ENCODE assay signal across 3 cellular contexts in genomic region chr4:133151681-133152329, GRCh38.
A peak's percentile ranks its signal among the peaks of the same experiment; 100 is the strongest.
TF ChIP-seq lines count a peak whose summit lies in the region.

No MANE protein-coding gene starts in this region.

TF ChIP-seq in HEK293T, 16 proteins besides CTCF, POLR2A, EP300 and RAD21:
- no peak for TF ChIP-seq SP1 (IDR thresholded peaks at IDR 0.05)
- TF ChIP-seq ARNT (IDR thresholded peaks at IDR 0.05) = no peak
- TF ChIP-seq PKNOX1 (IDR thresholded peaks at IDR 0.05) = no peak
- TF ChIP-seq NFRKB (IDR thresholded peaks at IDR 0.05) = no peak
- TF ChIP-seq LEF1 (IDR thresholded peaks at IDR 0.05; ENCODE audit: borderline replicate concordance) = no peak
- TF ChIP-seq HDGF (IDR thresholded peaks at IDR 0.05; ENCODE audit: borderline replicate concordance) = no peak
- TF ChIP-seq L3MBTL2 (conservative IDR thresholded peaks at IDR 0.05) = peak; percentile 78
- TF ChIP-seq ZNF384 (IDR thresholded peaks at IDR 0.05) = no peak
- TF ChIP-seq TARDBP (IDR thresholded peaks at IDR 0.05) = 0 out of 2 replicates have a peak, but pooled peaks have one; percentile 19
- TF ChIP-seq SUZ12 (IDR thresholded peaks at IDR 0.05) = no peak
- no peak for TF ChIP-seq CTBP1 (IDR thresholded peaks at IDR 0.05; ENCODE audit: borderline replicate concordance)
- no peak for TF ChIP-seq FOXM1 (IDR thresholded peaks at IDR 0.05; ENCODE audit: borderline replicate concordance)
- no peak for TF ChIP-seq ELF4 (IDR thresholded peaks at IDR 0.05)
- TF ChIP-seq BHLHE40 (IDR thresholded peaks at IDR 0.05; ENCODE audit: borderline replicate concordance) = no peak
- no peak for TF ChIP-seq FOXA1 (IDR thresholded peaks at IDR 0.05)

TF ChIP-seq in H1, 55 proteins besides CTCF, POLR2A, EP300 and RAD21 (continues in another document):
- no peak for TF ChIP-seq BCL11A (IDR thresholded peaks at IDR 0.05; ENCODE audit: low read depth in 2 of 2, low read length in 2 of 2)
- no peak for TF ChIP-seq TEAD4 (IDR thresholded peaks at IDR 0.05; ENCODE audit: low read depth, low read length)
- no peak for TF ChIP-seq JUND (IDR thresholded peaks at IDR 0.05; ENCODE audit: low read length)
- no peak for TF ChIP-seq HDAC6 (IDR thresholded peaks at IDR 0.05; ENCODE audit: low read depth, low read length)
- TF ChIP-seq ATF2 (IDR thresholded peaks at IDR 0.05; ENCODE audit: low read length) = no peak
- no peak for TF ChIP-seq BRCA1 (IDR thresholded peaks at IDR 0.05; ENCODE audit: low read depth, low read length)
- no peak for TF ChIP-seq CHD7 (IDR thresholded peaks at IDR 0.05; ENCODE audit: insufficient replicate concordance, low read length)
- peak; percentile 70 for TF ChIP-seq CTBP2 (IDR thresholded peaks at IDR 0.05; ENCODE audit: borderline replicate concordance, insufficient read depth, insufficient read length, low read length)
- no peak for TF ChIP-seq RFX5 (IDR thresholded peaks at IDR 0.05; ENCODE audit: borderline replicate concordance, low read depth, low read length)
- TF ChIP-seq KDM4A (IDR thresholded peaks at IDR 0.05; ENCODE audit: low read depth, low read length, severe bottlenecking) = peak; percentile 80
- no peak for TF ChIP-seq TCF12 (IDR thresholded peaks at IDR 0.05; ENCODE audit: low read depth, low read length)
- TF ChIP-seq CBX8 (IDR thresholded peaks at IDR 0.05; ENCODE audit: borderline replicate concordance, low read depth, low read length) = no peak
- peak; percentile 80 for TF ChIP-seq EGR1 (IDR thresholded peaks at IDR 0.05; ENCODE audit: borderline replicate concordance, low read depth, low read length)

TF ChIP-seq in HepG2, 621 proteins besides CTCF, POLR2A, EP300 and RAD21:
- TF ChIP-seq HNF1B (CRISPR knock-in tag; IDR thresholded peaks at IDR 0.05) = no peak
- TF ChIP-seq PHF20 (CRISPR knock-in tag; IDR thresholded peaks at IDR 0.05) = no peak
- TF ChIP-seq RCOR2 (CRISPR knock-in tag; IDR thresholded peaks at IDR 0.05) = no peak
- no peak for TF ChIP-seq ZNF672 (CRISPR knock-in tag; IDR thresholded peaks at IDR 0.05)
- TF ChIP-seq ZNF382 (CRISPR knock-in tag; IDR thresholded peaks at IDR 0.05; ENCODE audit: borderline replicate concordance) = no peak
- TF ChIP-seq ZNF7 (CRISPR knock-in tag; IDR thresholded peaks at IDR 0.05) = no peak
- no peak for TF ChIP-seq CENPBD1 (CRISPR knock-in tag; IDR thresholded peaks at IDR 0.05; ENCODE audit: borderline replicate concordance, low read depth)
- TF ChIP-seq FOXO1 (CRISPR knock-in tag; IDR thresholded peaks at IDR 0.05) = no peak
- no peak for TF ChIP-seq IKZF5 (CRISPR knock-in tag; IDR thresholded peaks at IDR 0.05)
- no peak for TF ChIP-seq RERE (CRISPR knock-in tag; IDR thresholded peaks at IDR 0.05; ENCODE audit: low read depth)
- TF ChIP-seq NFYB (CRISPR knock-in tag; IDR thresholded peaks at IDR 0.05) = no peak
- TF ChIP-seq ZSCAN22 (CRISPR knock-in tag; IDR thresholded peaks at IDR 0.05) = no peak
- no peak for TF ChIP-seq ADNP (CRISPR knock-in tag; IDR thresholded peaks at IDR 0.05)
- no peak for TF ChIP-seq SUZ12 (IDR thresholded peaks at IDR 0.05; ENCODE audit: low read depth, low read length)
- TF ChIP-seq ZNF33A (CRISPR knock-in tag; IDR thresholded peaks at IDR 0.05; ENCODE audit: borderline replicate concordance) = no peak
- TF ChIP-seq FIP1L1 (IDR thresholded peaks at IDR 0.05; ENCODE audit: borderline replicate concordance, insufficient read depth, low read depth, low read length) = no peak
- no peak for TF ChIP-seq LBX2 (CRISPR knock-in tag; IDR thresholded peaks at IDR 0.05; ENCODE audit: borderline replicate concordance)
